10 cellular contexts compared by ENCODE assay signal in the genomic region with DNA sequence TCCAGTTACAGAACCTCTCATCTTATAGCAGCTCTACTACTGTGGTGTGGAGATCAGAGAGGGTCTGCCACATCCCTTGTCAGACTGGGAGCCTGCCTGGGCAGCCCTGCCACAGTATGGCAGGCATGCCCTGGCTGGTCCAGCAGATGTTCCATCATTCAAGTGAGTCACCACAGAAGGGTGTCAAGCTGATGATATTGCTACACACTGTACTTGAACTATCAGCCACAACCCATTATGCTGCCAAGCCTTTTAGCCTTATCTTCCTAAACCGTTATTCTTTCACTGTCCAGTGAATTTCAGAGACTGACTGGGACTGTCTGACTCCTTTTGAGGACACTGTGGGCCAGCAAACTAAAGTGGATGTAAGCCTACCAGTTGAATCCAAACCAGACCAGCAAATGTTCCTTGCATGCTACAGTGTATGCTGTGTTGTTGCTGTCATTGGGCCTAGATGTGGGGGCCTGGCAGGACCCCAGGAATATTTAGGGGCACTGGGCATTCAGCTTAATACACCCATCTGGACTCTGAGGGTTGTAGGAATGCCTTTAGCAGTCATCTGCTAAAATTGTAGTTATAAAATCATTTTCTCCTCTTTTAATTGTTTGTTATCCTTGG.
DNase-seq lines count a peak whose midpoint lies in the region; ATAC-seq, FAIRE-seq and TF ChIP-seq lines count a peak whose summit lies in the region.
"Had no signal": no experiment of that assay in that cellular context is flagged by ENCODE, and none has a peak within 500 bp of the region (broad histone marks: within the 10 kb centered on the region; RNA-seq: fewer than 3 reads in every experiment).

No MANE protein-coding gene starts in this region.

- H3K4me3 ChIP-seq in BE2C (ENCODE audit: low read depth, low read length) (no peak overlapping the region), kidney epithelial cell (ENCODE audit: low read depth, low read length) (no peak overlapping the region)

- CTCF ChIA-PET in activated CD8-positive, alpha-beta T cell treated with anti-CD3 and anti-CD28 coated beads, Interleukin-2, amount 10 ng/mL, durations not matched to agents 7 days and 5 days (lab: Charles Lee) = no interaction called here

- no peaks in the 10 kb centered on the region; the same call in 1 of the 2 replicates for H3K4me1 ChIP-seq in BE2C

- DNase-seq in BE2C = peak; percentile 50
- DNase-seq in HTR-8/SVneo (ENCODE audit: insufficient read length, low spot score) = peak; percentile 65
- no peak for DNase-seq in activated CD8-positive, alpha-beta T cell treated with anti-CD3 and anti-CD28 coated beads, Interleukin-2, amount 10 ng/mL, durations not matched to agents 7 days and 5 days
- peak; percentile 48 for DNase-seq in kidney epithelial cell (ENCODE audit: low read depth)
- no peak for DNase-seq in activated CD8-positive, alpha-beta memory T cell treated with anti-CD3 and anti-CD28 coated beads, Interleukin-2, amount 50 U/mL, for 4 hours
- no peak for DNase-seq in GM12891 (ENCODE audit: insufficient read length, low spot score)
- no peak for DNase-seq in cerebellar cortex (ENCODE audit: low spot score)
- DNase-seq in cerebellar nuclear complex (lab: John Stamatoyannopoulos, UW) = no peak
- DNase-seq: PC-3; stimulated activated CD4-positive, alpha-beta T cell treated with anti-CD3 and anti-CD28 coated beads, Interleukin-4, amount 100 ng/mL, for 24 hours had no signal

- no peaks in the 10 kb centered on the region for H3K27me3 ChIP-seq in BE2C
- no peaks in the 10 kb centered on the region for H3K27me3 ChIP-seq in kidney epithelial cell (ENCODE audit: control insufficient read depth, insufficient read depth, low read length)

- peaks cover 16% of the 10 kb centered on the region for H3K9me3 Mint-ChIP-seq in activated CD8-positive, alpha-beta T cell treated with anti-CD3 and anti-CD28 coated beads, Interleukin-2, amount 10 ng/mL, durations not matched to agents 7 days and 5 days (ENCODE audit: insufficient read depth)

- POLR2A ChIA-PET in activated CD8-positive, alpha-beta T cell treated with anti-CD3 and anti-CD28 coated beads, Interleukin-2, amount 10 ng/mL, durations not matched to agents 7 days and 5 days (lab: Charles Lee) = no interaction called here

- peaks cover 15% of the 10 kb centered on the region for H3K36me3 Mint-ChIP-seq in activated CD8-positive, alpha-beta T cell treated with anti-CD3 and anti-CD28 coated beads, Interleukin-2, amount 10 ng/mL, durations not matched to agents 7 days and 5 days (ENCODE audit: low read depth)

- peak; percentile 98 for FAIRE-seq in HTR-8/SVneo (lab: Jason Lieb, UNC)
- FAIRE-seq in GM12891 (lab: Jason Lieb, UNC) = no peak

- H3K36me3 ChIP-seq in BE2C (no peaks in the 10 kb centered on the region), kidney epithelial cell (ENCODE audit: control insufficient read depth, insufficient read depth, low read length) (no peaks in the 10 kb centered on the region)

- ATAC-seq in activated CD8-positive, alpha-beta T cell treated with anti-CD3 and anti-CD28 coated beads, Interleukin-2, amount 10 ng/mL, durations not matched to agents 7 days and 5 days = peak; percentile 53
- ATAC-seq: PC-3 had no signal

- H3K27me3 Mint-ChIP-seq in activated CD8-positive, alpha-beta T cell treated with anti-CD3 and anti-CD28 coated beads, Interleukin-2, amount 10 ng/mL, durations not matched to agents 7 days and 5 days (ENCODE audit: low read depth) = no peaks in the 10 kb centered on the region

- H3K4me3 Mint-ChIP-seq in activated CD8-positive, alpha-beta T cell treated with anti-CD3 and anti-CD28 coated beads, Interleukin-2, amount 10 ng/mL, durations not matched to agents 7 days and 5 days = no peak overlapping the region

- TF ChIP-seq POLR2A in GM12891 (IDR thresholded peaks at IDR 0.05; ENCODE audit: low read depth, low read length) = no peak

- H3K27ac Mint-ChIP-seq in activated CD8-positive, alpha-beta T cell treated with anti-CD3 and anti-CD28 coated beads, Interleukin-2, amount 10 ng/mL, durations not matched to agents 7 days and 5 days = no peak overlapping the region

- no peaks in the 10 kb centered on the region for H3K9me3 ChIP-seq in BE2C

- H3K4me1 Mint-ChIP-seq in activated CD8-positive, alpha-beta T cell treated with anti-CD3 and anti-CD28 coated beads, Interleukin-2, amount 10 ng/mL, durations not matched to agents 7 days and 5 days (ENCODE audit: low read depth) = peaks cover 8% of the 10 kb centered on the region

- TF ChIP-seq CTCF in BE2C (IDR thresholded peaks at IDR 0.05; ENCODE audit: low read depth, low read length) (no peak), kidney epithelial cell (IDR thresholded peaks at IDR 0.05; ENCODE audit: insufficient read depth, low read length, poor library complexity, severe bottlenecking) (no peak)

TF ChIP-seq in GM12891, 5 proteins besides CTCF, POLR2A, EP300 and RAD21:
- TF ChIP-seq TAF1 (IDR thresholded peaks at IDR 0.05; ENCODE audit: low read depth, low read length) = no peak
- no peak for TF ChIP-seq POLR2AphosphoS5 (IDR thresholded peaks at IDR 0.05; ENCODE audit: low read depth, low read length)
- no peak for TF ChIP-seq POU2F2 (IDR thresholded peaks at IDR 0.05; ENCODE audit: low read depth, low read length)
- TF ChIP-seq SPI1 (IDR thresholded peaks at IDR 0.05; ENCODE audit: low read depth, low read length) = no peak
- TF ChIP-seq PAX5 (IDR thresholded peaks at IDR 0.05; ENCODE audit: insufficient read depth, low read length, severe bottlenecking) = no peak
TF ChIP-seq in GM12891: peak in this region for 0.

Comparison
In these comparisons a context has a peak if more than half of its experiments do, and no peak if none do; other contexts are left out.
1. DNase-seq: peak in BE2C (single experiment), HTR-8/SVneo (single experiment) and kidney epithelial cell (single experiment); none in activated CD8-positive, alpha-beta T cell treated with anti-CD3 and anti-CD28 coated beads, Interleukin-2, amount 10 ng/mL, durations not matched to agents 7 days and 5 days (single experiment), activated CD8-positive, alpha-beta memory T cell treated with anti-CD3 and anti-CD28 coated beads, Interleukin-2, amount 50 U/mL, for 4 hours (single experiment), GM12891 (single experiment), cerebellar cortex (single experiment) and cerebellar nuclear complex (0 of 2).